Comparison of ENCODE assay signal across 8 cellular contexts in genomic region chr6:151391021-151391470, GRCh38. TPM values are rescaled to one million over a fixed set of nuclear protein-coding genes. Genes with fewer than 3 reads are reported as not detected.
DNase-seq lines count a peak whose midpoint lies in the region; ATAC-seq and TF ChIP-seq lines count a peak whose summit lies in the region.

No MANE protein-coding gene starts in this region.

- DNase-seq in AG09309 (ENCODE audit: low read depth) (no peak), RPMI8226 (peak; percentile 78), foreskin fibroblast (peak; percentile 53 to 86), neural crest cell (ENCODE audit: low read depth, low spot score) (peak; percentile 78)
- DNase-seq in activated effector memory CD4-positive, alpha-beta T cell treated with Interleukin-2 at 50 U/mL for 16 hours = peak; percentile 78
- DNase-seq in stimulated activated naive CD8-positive, alpha-beta T cell treated with anti-CD3 and anti-CD28 coated beads, Interleukin-15, amount 100 ng/mL, for 72 hours = peak; percentile 82 to 84

- H3K36me3 Mint-ChIP-seq in neural crest cell (ENCODE audit: low read depth) = no peaks in the 10 kb centered on the region

- H3K4me3 ChIP-seq in AG09309 (ENCODE audit: control insufficient read depth, low read depth, low read length) = peak overlapping the region; percentile 74
- peak overlapping the region; percentile 74 to 80 for H3K4me3 ChIP-seq in foreskin fibroblast (ENCODE audit: low read depth in 1 of 2, low read length in 2 of 2)

- no peaks in the 10 kb centered on the region for H3K9me3 Mint-ChIP-seq in neural crest cell
- H3K9me3 Mint-ChIP-seq in stimulated activated naive CD8-positive, alpha-beta T cell treated with anti-CD3 and anti-CD28 coated beads, Interleukin-15, amount 100 ng/mL, for 72 hours = no peaks in the 10 kb centered on the region

- H3K27ac Mint-ChIP-seq in neural crest cell (ENCODE audit: unreplicated experiment) = no peak overlapping the region
- H3K27ac Mint-ChIP-seq in stimulated activated naive CD8-positive, alpha-beta T cell treated with anti-CD3 and anti-CD28 coated beads, Interleukin-15, amount 100 ng/mL, for 72 hours = peak overlapping the region; percentile 96 to 99

- peaks cover 52% of the 10 kb centered on the region for H3K4me1 Mint-ChIP-seq in neural crest cell
- peaks cover 56% of the 10 kb centered on the region for H3K4me1 Mint-ChIP-seq in stimulated activated naive CD8-positive, alpha-beta T cell treated with anti-CD3 and anti-CD28 coated beads, Interleukin-15, amount 100 ng/mL, for 72 hours

- no peaks in the 10 kb centered on the region for H3K27me3 Mint-ChIP-seq in neural crest cell (ENCODE audit: low read depth)
- no peaks in the 10 kb centered on the region for H3K27me3 Mint-ChIP-seq in stimulated activated naive CD8-positive, alpha-beta T cell treated with anti-CD3 and anti-CD28 coated beads, Interleukin-15, amount 100 ng/mL, for 72 hours

- TF ChIP-seq CTCF in AG09309 (IDR thresholded peaks at IDR 0.05; ENCODE audit: control insufficient read depth, insufficient read depth, low read depth, low read length, missing control alignments) (no peak), foreskin fibroblast (IDR thresholded peaks at IDR 0.05; ENCODE audit: low read depth, low read length) (no peak), neural crest cell (conservative IDR thresholded peaks at IDR 0.05) (no peak)

- H3K4me3 Mint-ChIP-seq in neural crest cell = no peak overlapping the region
- peak overlapping the region; percentile 92 to 98 for H3K4me3 Mint-ChIP-seq in stimulated activated naive CD8-positive, alpha-beta T cell treated with anti-CD3 and anti-CD28 coated beads, Interleukin-15, amount 100 ng/mL, for 72 hours

- peak; percentile 3 for ATAC-seq in GM19025 (IDR thresholded peaks at IDR 0.05; ENCODE audit: low read depth, unreplicated experiment)
- peak; percentile 13 for ATAC-seq in HG03280 (IDR thresholded peaks at IDR 0.05; ENCODE audit: unreplicated experiment)
- ATAC-seq in stimulated activated naive CD8-positive, alpha-beta T cell treated with anti-CD3 and anti-CD28 coated beads, Interleukin-15, amount 100 ng/mL, for 72 hours = peak; percentile 0

RNA-seq across cellular contexts. Expression of gene ZBTB2, which starts 0.3 kb away (rescaled TPM):
- total RNA-seq in neural crest cell = 17.5 and 17.7 TPM in 2 replicates
